Comparison of ENCODE assay signal across 21 cellular contexts in the genomic region with DNA sequence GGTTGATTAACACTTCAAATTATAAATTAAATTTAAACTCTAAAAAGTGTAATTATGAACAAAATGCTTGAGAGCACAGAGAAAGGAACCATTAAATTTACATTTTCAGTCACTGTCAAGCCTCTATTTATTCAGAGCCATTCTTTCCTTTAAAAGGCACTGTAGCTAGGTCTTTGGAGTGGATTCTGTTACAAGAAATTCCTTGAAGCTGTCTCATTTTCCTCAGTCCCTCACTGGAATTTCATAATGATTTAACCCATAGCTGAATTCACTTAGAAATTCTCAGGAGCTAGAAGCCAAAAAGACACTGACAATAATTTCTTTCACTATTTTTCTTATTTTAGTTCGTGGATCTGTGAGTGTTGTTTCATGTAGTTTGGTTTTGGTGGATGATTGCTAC.
DNase-seq lines count a peak whose midpoint lies in the region; ATAC-seq, FAIRE-seq and TF ChIP-seq lines count a peak whose summit lies in the region.
"Had no signal": no experiment of that assay in that cellular context is flagged by ENCODE, and none has a peak within 500 bp of the region (broad histone marks: within the 10 kb centered on the region; RNA-seq: fewer than 3 reads in every experiment).

No MANE protein-coding gene starts in this region.

- H3K4me3 ChIP-seq in AG09309 (ENCODE audit: control insufficient read depth, low read depth, low read length): no peak overlapping the region
- H3K4me3 ChIP-seq in bronchial epithelial cell (ENCODE audit: low read depth, low read length): no peak overlapping the region
- H3K4me3 ChIP-seq: adrenal gland, esophagus squamous epithelium, SJCRH30 had no signal

- DNase-seq in AG09309 (ENCODE audit: low read depth) (peak; percentile 11), bronchial epithelial cell (ENCODE audit: low read depth) (peak; percentile 8), left kidney (ENCODE audit: low read depth, low spot score) (peak; percentile 72), nucleus accumbens (lab: John Stamatoyannopoulos, UW) (no peak), NCI-H446 (lab: John Stamatoyannopoulos, UW) (no peak), NCI-H69 (lab: John Stamatoyannopoulos, UW) (no peak)
- DNase-seq: activated CD4-positive, alpha-beta T cell treated with anti-CD3 and anti-CD28 coated beads, Interleukin-2, amount 50 U/mL, for 4 hours; activated gamma-delta T cell; adrenal gland; effector memory CD4-positive, alpha-beta T cell; esophagus squamous epithelium; NCI-H1417 treated with DMSO at 0.1 percent for 48 hours; NCI-H526; OCI-M1; SJCRH30; stimulated activated CD4-positive, alpha-beta T cell treated with anti-CD3 and anti-CD28 coated beads, Interleukin-12 subunit alpha, Interleukin-12 subunit beta, amount 100 ng/mL, for 4 hours; T-helper 2 cell had no signal

- no peaks in the 10 kb centered on the region for H3K27me3 ChIP-seq in bronchial epithelial cell (ENCODE audit: control insufficient read depth, insufficient read depth, low read length)
- H3K27me3 ChIP-seq: adrenal gland, esophagus squamous epithelium, SJCRH30 had no signal

- ATAC-seq in GM18498 (IDR thresholded peaks at IDR 0.05; ENCODE audit: unreplicated experiment): no peak

- no peak for FAIRE-seq in bronchial epithelial cell (lab: Jason Lieb, UNC)
- FAIRE-seq: A204.1, islet of Langerhans had no signal

- no peak for TF ChIP-seq CTCF in AG09309 (IDR thresholded peaks at IDR 0.05; ENCODE audit: control insufficient read depth, insufficient read depth, low read depth, low read length, missing control alignments)
- TF ChIP-seq CTCF in bronchial epithelial cell (IDR thresholded peaks at IDR 0.05; ENCODE audit: insufficient read depth, low read length, severe bottlenecking): no peak

- H3K9me3 ChIP-seq in KOPT-K1 (ENCODE audit: insufficient read depth, low read length, poor library complexity, severe bottlenecking): peaks cover 25% of the 10 kb centered on the region
- H3K9me3 ChIP-seq: adrenal gland, esophagus squamous epithelium had no signal

- no peaks in the 10 kb centered on the region for H3K36me3 ChIP-seq in KOPT-K1 (ENCODE audit: insufficient read depth, low read length)
- no peaks in the 10 kb centered on the region for H3K36me3 ChIP-seq in bronchial epithelial cell (ENCODE audit: control insufficient read depth, insufficient read depth, low read length)
- H3K36me3 ChIP-seq: adrenal gland, esophagus squamous epithelium, SJCRH30 had no signal

- peak overlapping the region; percentile 86 for H3K27ac ChIP-seq in KOPT-K1 (ENCODE audit: low read depth, low read length, poor library complexity, severe bottlenecking)
- H3K27ac ChIP-seq: adrenal gland, esophagus squamous epithelium, SJCRH30 had no signal

Comparison
In these comparisons a context has a peak if more than half of its experiments do, and no peak if none do; other contexts are left out.
1. DNase-seq: peak in AG09309 (single experiment), bronchial epithelial cell (single experiment) and left kidney (single experiment); none in nucleus accumbens (0 of 56), NCI-H446 (0 of 2) and NCI-H69 (single experiment).